Comparison of ENCODE assay signal across 14 cellular contexts in genomic region chr21:32889596-32889995, GRCh38.
A peak's percentile ranks its signal among the peaks of the same experiment; 100 is the strongest.
DNase-seq lines count a peak whose midpoint lies in the region; TF ChIP-seq lines count a peak whose summit lies in the region.
"Had no signal": no experiment of that assay in that cellular context is flagged by ENCODE, and none has a peak within 500 bp of the region (broad histone marks: within the 10 kb centered on the region; RNA-seq: fewer than 3 reads in every experiment).

No MANE protein-coding gene starts in this region.

- peaks cover 8% of the 10 kb centered on the region for H3K4me1 ChIP-seq in osteoblast (ENCODE audit: insufficient read depth, low read length)

- H3K27me3 ChIP-seq in osteoblast (ENCODE audit: insufficient read depth, low read length): peaks cover 2% of the 10 kb centered on the region
- H3K27me3 ChIP-seq: MG63 had no signal

- H3K4me3 ChIP-seq in osteoblast (ENCODE audit: insufficient read depth, low read length): no peak overlapping the region
- H3K4me3 ChIP-seq: MG63 had no signal

- no peaks in the 10 kb centered on the region for H3K36me3 ChIP-seq in osteoblast (ENCODE audit: insufficient read depth, low read length)
- H3K36me3 ChIP-seq: MG63 had no signal

- no peak overlapping the region for H2AFZ ChIP-seq in osteoblast (ENCODE audit: low read length)

- no peak overlapping the region for H3K27ac ChIP-seq in osteoblast (ENCODE audit: low read depth, low read length)

- H4K20me1 ChIP-seq in osteoblast (ENCODE audit: insufficient read depth, low read length): no peaks in the 10 kb centered on the region

- peak; percentile 40 for DNase-seq in EL
- peak; percentile 56 for DNase-seq in HS-5 (ENCODE audit: low read depth)
- peak; percentile 11 for DNase-seq in astrocyte of the hippocampus (ENCODE audit: low read depth, low spot score)
- DNase-seq in osteoblast (ENCODE audit: insufficient read length, low spot score, missing footprints): no peak
- no peak for DNase-seq in middle frontal gyrus (ENCODE audit: extremely low spot score, low spot score)
- DNase-seq in NCI-H524 (lab: John Stamatoyannopoulos, UW): no peak
- DNase-seq in NCI-H2107 treated with DMSO at 0.1 percent for 48 hours (lab: John Stamatoyannopoulos, UW; ENCODE audit: unreplicated experiment): no peak
- DNase-seq: ACHN, KBM-7, MG63, NCI-H1105, NCI-H1694 treated with DMSO at 0.1 percent for 48 hours, NCI-H774, Right ventricle myocardium superior had no signal

- no peaks in the 10 kb centered on the region for H3K79me2 ChIP-seq in osteoblast (ENCODE audit: insufficient read depth, low read length)

- TF ChIP-seq CTCF in osteoblast (IDR thresholded peaks at IDR 0.05; ENCODE audit: extremely low read depth, low read depth, low read length): no peak

- peak overlapping the region; percentile 3 for H3K4me2 ChIP-seq in osteoblast (ENCODE audit: insufficient read depth, low read length)

- no peaks in the 10 kb centered on the region for H3K9me3 ChIP-seq in osteoblast (ENCODE audit: low read depth, low read length)
- H3K9me3 ChIP-seq: MG63 had no signal

Comparison
In these comparisons a context has a peak if more than half of its experiments do, and no peak if none do; other contexts are left out.
1. DNase-seq: peak in EL (single experiment), HS-5 (single experiment) and astrocyte of the hippocampus (single experiment); none in osteoblast (single experiment), middle frontal gyrus (single experiment), NCI-H524 (0 of 2) and NCI-H2107 treated with DMSO at 0.1 percent for 48 hours (single experiment).